Comparison of ENCODE assay signal across 35 cellular contexts in the genomic region with DNA sequence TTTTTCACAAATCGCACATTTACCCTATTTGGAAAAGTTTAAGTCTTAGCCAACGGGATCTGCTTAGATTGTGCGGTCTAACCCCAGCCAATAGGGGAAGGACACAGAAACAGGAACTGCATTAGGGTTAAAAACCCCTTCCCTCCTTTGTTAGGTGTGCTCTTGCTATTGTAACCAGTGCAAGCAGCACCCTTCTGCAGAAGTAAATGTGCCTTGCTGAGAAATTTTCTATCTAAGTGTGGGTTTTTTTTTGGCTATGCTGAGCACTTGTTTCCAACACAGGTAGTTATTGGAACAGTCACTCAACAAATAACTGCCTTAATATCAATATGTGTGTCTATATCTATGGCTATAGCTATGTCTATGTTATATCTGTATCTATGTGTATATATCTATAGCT.
"Had no signal": no experiment of that assay in that cellular context is flagged by ENCODE, and none has a peak within 500 bp of the region (broad histone marks: within the 10 kb centered on the region; RNA-seq: fewer than 3 reads in every experiment).

No MANE protein-coding gene starts in this region.

- H3K36me3 ChIP-seq: brain microvascular endothelial cell, Peyer's patch, SJSA1 had no signal

- H3K9me2 ChIP-seq: SK-N-SH had no signal

- H3K27me3 Mint-ChIP-seq: activated CD4-positive, alpha-beta memory T cell treated with anti-CD3 and anti-CD28 coated beads for 36 hours; activated naive CD4-positive, alpha-beta T cell treated with anti-CD3 and anti-CD28 coated beads, Interleukin-2, amount 10 ng/mL, durations not matched to agents 7 days and 5 days; activated naive CD8-positive, alpha-beta T cell treated with anti-CD3 and anti-CD28 coated beads, Interleukin-2, amount 50 U/mL, for 24 hours; central memory CD8-positive, alpha-beta T cell had no signal

- H3K27ac ChIP-seq: brain microvascular endothelial cell, Peyer's patch, SJSA1 had no signal

- H3K27ac Mint-ChIP-seq: activated CD4-positive, alpha-beta memory T cell treated with anti-CD3 and anti-CD28 coated beads for 36 hours; activated naive CD4-positive, alpha-beta T cell treated with anti-CD3 and anti-CD28 coated beads, Interleukin-2, amount 10 ng/mL, durations not matched to agents 7 days and 5 days; activated naive CD8-positive, alpha-beta T cell; activated naive CD8-positive, alpha-beta T cell treated with anti-CD3 and anti-CD28 coated beads, Interleukin-2, amount 50 U/mL, for 24 hours; T-helper 1 cell treated with Interleukin-12 subunit alpha and Interleukin-12 subunit beta and Interleukin-4 antibody, amounts not matched to agents 30 μg/mL and 1 μg/mL, for 36 hours; T-helper 2 cell treated with Interferon-gamma antibody and Interleukin-4, amounts not matched to agents 5 μg/mL and 100 μg/mL, for 36 hours had no signal

- DNase-seq: activated CD4-positive, alpha-beta memory T cell treated with anti-CD3 and anti-CD28 coated beads for 36 hours; activated CD4-positive, alpha-beta T cell treated with anti-CD3 and anti-CD28 coated beads for 4 hours; activated CD4-positive, alpha-beta T cell treated with anti-CD3 and anti-CD28 coated beads, Interleukin-2, amount 50 U/mL, for 1 hour; activated CD4-positive, CD25-positive, alpha-beta regulatory T cell treated with anti-CD3 and anti-CD28 coated beads, Interleukin-2, amount 50 U/mL, for 72 hours; activated CD8-positive, alpha-beta memory T cell treated with anti-CD3 and anti-CD28 coated beads, Interleukin-2, amount 50 U/mL, for 4 hours; activated effector memory CD4-positive, alpha-beta T cell treated with Interleukin-2 at 50 U/mL for 16 hours; activated naive CD4-positive, alpha-beta T cell treated with anti-CD3 and anti-CD28 coated beads, Interleukin-2, amount 10 ng/mL, durations not matched to agents 7 days and 5 days; activated naive CD8-positive, alpha-beta T cell treated with anti-CD3 and anti-CD28 coated beads, Interleukin-2, amount 50 U/mL, for 24 hours; activated T-cell treated with anti-CD3 and anti-CD28 coated beads for 4 hours; activated T-cell treated with anti-CD3 and anti-CD28 coated beads, Interleukin-2, amount 50 U/mL, for 48 hours; anterior cingulate cortex; brain microvascular endothelial cell; MM.1S; MV-4-11; NCI-H1092; NCI-H1436 treated with DMSO at 0.1 percent for 48 hours; NCI-H1694 treated with DMSO at 0.1 percent for 48 hours; NCI-H2029; NCI-H2107; NCI-H2171; NCI-H510A; NCI-H526; NCI-H748 treated with DMSO at 0.1 percent for 48 hours; NK-92 treated with Interleukin-12 subunit alpha and Interleukin-12 subunit beta, amount 100 ng/mL, for 24 hours; PC-3; Peyer's patch; RPMI8226; SHP77 treated with DMSO at 0.1 percent for 48 hours; SK-N-SH had no signal

- H3K27me3 ChIP-seq: brain microvascular endothelial cell, Peyer's patch, SJSA1 had no signal

- H3K36me3 Mint-ChIP-seq: activated naive CD4-positive, alpha-beta T cell treated with anti-CD3 and anti-CD28 coated beads, Interleukin-2, amount 10 ng/mL, durations not matched to agents 7 days and 5 days; activated naive CD8-positive, alpha-beta T cell had no signal

- H3K4me1 ChIP-seq: SJSA1 had no signal

- H3K4me3 Mint-ChIP-seq: activated CD4-positive, alpha-beta memory T cell treated with anti-CD3 and anti-CD28 coated beads for 36 hours; activated naive CD4-positive, alpha-beta T cell treated with anti-CD3 and anti-CD28 coated beads, Interleukin-2, amount 10 ng/mL, durations not matched to agents 7 days and 5 days; activated naive CD8-positive, alpha-beta T cell; activated naive CD8-positive, alpha-beta T cell treated with anti-CD3 and anti-CD28 coated beads, Interleukin-2, amount 50 U/mL, for 24 hours; central memory CD8-positive, alpha-beta T cell; T-helper 1 cell treated with Interleukin-12 subunit alpha and Interleukin-12 subunit beta and Interleukin-4 antibody, amounts not matched to agents 30 μg/mL and 1 μg/mL, for 36 hours; T-helper 2 cell treated with Interferon-gamma antibody and Interleukin-4, amounts not matched to agents 5 μg/mL and 100 μg/mL, for 36 hours had no signal

- FAIRE-seq: TTC549 had no signal

- H3K4me2 ChIP-seq: SK-N-SH had no signal

- H3K9ac ChIP-seq: SK-N-SH had no signal

- H3K4me3 ChIP-seq: Peyer's patch, SJSA1 had no signal

- H3K9me3 ChIP-seq: SK-N-SH had no signal

- ATAC-seq: activated naive CD8-positive, alpha-beta T cell treated with anti-CD3 and anti-CD28 coated beads, Interleukin-2, amount 50 U/mL, for 24 hours; PC-3 had no signal

- H3K4me1 Mint-ChIP-seq: activated naive CD4-positive, alpha-beta T cell treated with anti-CD3 and anti-CD28 coated beads, Interleukin-2, amount 10 ng/mL, durations not matched to agents 7 days and 5 days; activated naive CD8-positive, alpha-beta T cell treated with anti-CD3 and anti-CD28 coated beads, Interleukin-2, amount 50 U/mL, for 24 hours; central memory CD8-positive, alpha-beta T cell had no signal
